In the genomic region with DNA sequence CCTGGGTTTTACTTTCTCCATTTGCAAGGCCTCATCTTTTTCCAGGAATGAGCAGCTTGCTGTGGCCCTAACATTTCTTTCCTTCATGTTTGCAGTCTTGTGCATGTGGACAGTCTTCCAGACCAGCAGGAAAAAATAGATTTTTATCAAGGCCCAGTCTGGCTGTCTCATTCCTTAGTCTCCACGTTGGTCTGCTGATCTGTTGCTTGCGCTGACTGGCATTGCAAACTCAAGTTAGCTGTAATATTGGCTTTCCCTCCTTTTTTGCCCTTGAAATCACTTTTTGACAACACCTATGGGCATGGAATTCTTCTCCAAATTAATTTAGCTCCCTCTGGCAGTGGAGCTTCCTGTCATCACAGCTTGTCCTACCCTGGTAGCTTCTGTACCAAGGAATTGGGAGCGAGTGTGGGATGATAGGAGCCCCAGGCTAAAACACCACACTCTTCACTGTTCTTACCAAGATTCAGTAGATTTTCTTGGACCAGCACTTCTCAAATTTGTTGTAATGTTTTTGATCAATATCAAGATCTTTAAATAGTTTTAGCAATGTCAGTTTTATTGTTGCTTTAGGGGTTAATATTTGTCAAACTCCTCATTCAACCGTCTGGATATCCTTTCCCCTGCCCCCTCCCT, we compare ENCODE assay signal across 19 cellular contexts.
"Had no signal": no experiment of that assay in that cellular context is flagged by ENCODE, and none has a peak within 500 bp of the region (broad histone marks: within the 10 kb centered on the region; RNA-seq: fewer than 3 reads in every experiment).

No MANE protein-coding gene starts in this region.

- H3K27ac ChIP-seq: colonic mucosa, hepatocyte, neutrophil, ovary had no signal

- H3K4me2 ChIP-seq: hepatocyte had no signal

- H2AFZ ChIP-seq: hepatocyte had no signal

- FAIRE-seq: endothelial cell of umbilical vein, kidney, small intestine, urothelium cell line had no signal

- H3K9me3 ChIP-seq: colonic mucosa, neutrophil, ovary had no signal

- H3K27me3 ChIP-seq: colonic mucosa, hepatocyte, neutrophil, ovary had no signal

- H3K4me1 ChIP-seq: colonic mucosa had no signal

- DNase-seq: colonic mucosa; dermis blood vessel endothelial cell; erythroblast; foreskin melanocyte; head of caudate nucleus; kidney; left colon; left ventricle myocardium superior; naive B cell; ovary; right cardiac atrium; small intestine; stimulated activated CD4-positive, alpha-beta T cell treated with anti-CD3 and anti-CD28 coated beads, Interleukin-2, amount 100 ng/mL, for 48 hours; stimulated activated naive CD4-positive, alpha-beta T cell treated with Interleukin-2 at 50 U/mL for 16 hours had no signal

- ATAC-seq: left colon, left ventricle myocardium superior, right cardiac atrium had no signal

- H3K4me3 ChIP-seq: colonic mucosa, hepatocyte, lung, ovary had no signal

- H3K36me3 ChIP-seq: colonic mucosa, neutrophil, ovary had no signal
